Comparison of ENCODE assay signal across 21 cellular contexts in the genomic region with DNA sequence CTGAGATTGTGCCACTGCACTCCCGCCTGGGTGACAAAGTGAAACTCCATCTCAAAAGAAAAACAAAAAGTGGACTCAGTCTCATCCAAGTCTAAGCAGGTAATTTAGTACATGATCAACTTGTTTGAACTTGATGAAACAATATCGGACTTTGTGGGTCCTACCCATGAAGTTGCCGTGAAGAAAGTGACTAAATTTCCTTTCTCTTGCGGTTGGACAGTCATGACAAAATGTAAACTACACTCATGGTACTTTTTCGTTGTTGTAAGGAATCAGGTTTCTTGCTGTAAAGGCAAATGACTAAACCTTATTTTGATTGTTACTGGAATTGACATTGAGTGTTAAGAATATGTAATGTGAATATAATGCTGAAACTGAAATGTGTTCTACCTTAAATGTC.
"Had no signal": no experiment of that assay in that cellular context is flagged by ENCODE, and none has a peak within 500 bp of the region (broad histone marks: within the 10 kb centered on the region; RNA-seq: fewer than 3 reads in every experiment).

No MANE protein-coding gene starts in this region.

- H3K27me3 Mint-ChIP-seq: dendritic cell treated with granulocyte-macrophage colony-stimulating factor and Interleukin-4, amounts not matched to agents 40 ng/mL and 50 ng/mL, for 4 days had no signal

- H3K27ac Mint-ChIP-seq: dendritic cell treated with granulocyte-macrophage colony-stimulating factor and Interleukin-4, amounts not matched to agents 40 ng/mL and 50 ng/mL, for 4 days; effector memory CD8-positive, alpha-beta T cell; naive B cell; nephron progenitor cell; stimulated activated effector memory CD8-positive, alpha-beta T cell treated with anti-CD3 and anti-CD28 coated beads, Interleukin-12 subunit alpha, Interleukin-12 subunit beta, amount 100 ng/mL, for 72 hours; type B pancreatic cell had no signal

- H3K36me3 ChIP-seq: gastrocnemius medialis, right lobe of liver, suprapubic skin, thyroid gland had no signal

- ATAC-seq: effector memory CD8-positive, alpha-beta T cell; gastrocnemius medialis; left cardiac atrium; left ventricle myocardium superior; psoas muscle; right lobe of liver; stimulated activated effector memory CD8-positive, alpha-beta T cell treated with anti-CD3 and anti-CD28 coated beads, Interleukin-12 subunit alpha, Interleukin-12 subunit beta, amount 100 ng/mL, for 72 hours; stimulated activated naive CD8-positive, alpha-beta T cell treated with anti-CD3 and anti-CD28 coated beads, Interleukin-15, Interleukin-2, amounts not matched to agents 100 U/mL and 50 U/mL, for 24 hours had no signal

- H3K36me3 Mint-ChIP-seq: naive B cell; stimulated activated effector memory CD8-positive, alpha-beta T cell treated with anti-CD3 and anti-CD28 coated beads, Interleukin-12 subunit alpha, Interleukin-12 subunit beta, amount 100 ng/mL, for 72 hours; type B pancreatic cell had no signal

- H3K4me1 Mint-ChIP-seq: naive B cell; stimulated activated effector memory CD8-positive, alpha-beta T cell treated with anti-CD3 and anti-CD28 coated beads, Interleukin-12 subunit alpha, Interleukin-12 subunit beta, amount 100 ng/mL, for 72 hours had no signal

- H3K9me3 ChIP-seq: gastrocnemius medialis, psoas muscle, right lobe of liver, suprapubic skin, thyroid gland had no signal

- DNase-seq: effector memory CD8-positive, alpha-beta T cell; gastrocnemius medialis; kidney; left cardiac atrium; left ventricle myocardium superior; mesendoderm; naive B cell; nephron progenitor cell; psoas muscle; retina; right lobe of liver; stimulated activated CD4-positive, alpha-beta T cell treated with anti-CD3 and anti-CD28 coated beads, Interleukin-4, amount 100 ng/mL, for 1 hour; stimulated activated CD8-positive, alpha-beta memory T cell treated with anti-CD3 and anti-CD28 coated beads, Interleukin-4, amount 100 ng/mL, for 48 hours; stimulated activated naive CD8-positive, alpha-beta T cell treated with anti-CD3 and anti-CD28 coated beads, Interleukin-15, Interleukin-2, amounts not matched to agents 100 U/mL and 50 U/mL, for 24 hours; thyroid gland had no signal

- H3K4me3 ChIP-seq: gastrocnemius medialis, lung, psoas muscle, right lobe of liver, suprapubic skin, thyroid gland had no signal

- H3K27me3 ChIP-seq: gastrocnemius medialis, right lobe of liver, suprapubic skin, thyroid gland had no signal

- H3K4me3 Mint-ChIP-seq: dendritic cell treated with granulocyte-macrophage colony-stimulating factor and Interleukin-4, amounts not matched to agents 40 ng/mL and 50 ng/mL, for 4 days; effector memory CD8-positive, alpha-beta T cell; naive B cell; nephron progenitor cell; stimulated activated effector memory CD8-positive, alpha-beta T cell treated with anti-CD3 and anti-CD28 coated beads, Interleukin-12 subunit alpha, Interleukin-12 subunit beta, amount 100 ng/mL, for 72 hours; type B pancreatic cell had no signal

- H3K9me3 Mint-ChIP-seq: type B pancreatic cell had no signal

- H3K4me1 ChIP-seq: gastrocnemius medialis, parathyroid adenoma, psoas muscle, right lobe of liver, suprapubic skin, thyroid gland had no signal

- H3K27ac ChIP-seq: gastrocnemius medialis, parathyroid adenoma, psoas muscle, right lobe of liver, suprapubic skin, thyroid gland had no signal
